22 cellular contexts compared by ENCODE assay signal in the genomic region with DNA sequence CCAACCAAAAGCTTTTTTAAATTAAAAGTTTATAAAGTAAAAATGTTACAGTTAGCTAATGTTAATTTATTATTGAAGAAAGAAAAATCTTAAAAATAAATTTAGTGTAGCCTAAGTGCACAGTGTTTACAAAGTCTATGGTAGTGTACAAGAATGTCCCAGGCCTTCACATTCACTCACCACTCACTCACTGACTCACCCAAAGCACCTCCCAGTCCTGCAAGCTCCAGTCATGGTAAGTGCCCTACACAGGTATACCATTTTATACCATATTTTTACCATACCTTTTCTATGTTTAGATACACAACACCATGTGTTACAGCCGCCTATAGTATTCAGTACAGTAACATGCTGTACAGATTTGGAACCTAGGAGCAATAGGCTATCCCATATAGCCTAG.
"Had no signal": no experiment of that assay in that cellular context is flagged by ENCODE, and none has a peak within 500 bp of the region (broad histone marks: within the 10 kb centered on the region; RNA-seq: fewer than 3 reads in every experiment).

No MANE protein-coding gene starts in this region.

- DNase-seq: activated B cell treated with CpG ODN at 0.5 μM for 24 hours; activated CD4-positive, alpha-beta T cell treated with anti-CD3 and anti-CD28 coated beads for 1 hour; activated CD4-positive, alpha-beta T cell treated with anti-CD3 and anti-CD28 coated beads, Interleukin-2, amount 10 ng/mL, durations not matched to agents 24 days and 14 days; activated CD4-positive, alpha-beta T cell treated with anti-CD3 and anti-CD28 coated beads, Interleukin-2, amount 50 U/mL, for 48 hours; activated CD8-positive, alpha-beta memory T cell treated with anti-CD3 and anti-CD28 coated beads for 24 hours; activated gamma-delta T cell treated with Interleukin-2 at 50 U/mL for 16 hours; activated naive CD4-positive, alpha-beta T cell treated with anti-CD3 and anti-CD28 coated beads, Interleukin-2, amount 10 ng/mL, durations not matched to agents 7 days and 5 days; activated naive CD8-positive, alpha-beta T cell treated with anti-CD3 and anti-CD28 coated beads for 36 hours; activated T-cell treated with anti-CD3 and anti-CD28 coated beads, Interleukin-2, amount 50 U/mL, for 48 hours; anterior cingulate cortex; central memory CD4-positive, alpha-beta T cell; NCI-H1105 treated with DMSO at 0.1 percent for 48 hours; NCI-H1436 treated with DMSO at 0.1 percent for 48 hours; NCI-H187; NCI-H2081; NCI-H524 treated with DMSO at 0.1 percent for 48 hours; NK-92 treated with Interleukin-12 subunit alpha and Interleukin-12 subunit beta, amount 100 ng/mL, for 24 hours; OCI-M1; Peyer's patch; SHP77 had no signal

- H3K36me3 ChIP-seq: breast epithelium, Peyer's patch had no signal

- H3K9me3 ChIP-seq: breast epithelium, Peyer's patch had no signal

- H3K4me3 ChIP-seq: breast epithelium, Peyer's patch had no signal

- H3K4me1 ChIP-seq: breast epithelium, Peyer's patch had no signal

- H3K27me3 ChIP-seq: breast epithelium, Peyer's patch had no signal

- H3K27ac ChIP-seq: breast epithelium, Peyer's patch, RWPE1 had no signal
